2 cellular contexts compared by ENCODE assay signal in the genomic region with DNA sequence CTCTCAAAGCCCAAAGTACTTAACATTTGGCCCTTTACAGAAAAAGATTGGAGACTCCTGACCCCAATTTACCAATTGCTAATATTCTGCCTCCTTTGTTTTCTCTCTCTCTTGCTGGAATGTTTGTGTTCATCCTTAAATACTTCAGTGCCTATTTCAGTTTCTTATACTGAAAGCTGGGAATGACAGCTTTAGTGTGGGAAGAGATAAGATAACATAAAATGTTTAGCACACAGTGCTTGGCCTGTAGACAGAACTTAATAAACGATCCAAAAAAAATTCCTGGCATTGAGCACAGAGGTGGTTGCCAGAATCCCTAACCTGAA.
TF ChIP-seq lines count a peak whose summit lies in the region.

No MANE protein-coding gene starts in this region.

TF ChIP-seq in IMR-90, 13 proteins besides CTCF, POLR2A, EP300 and RAD21:
- TF ChIP-seq, protein P1, sequence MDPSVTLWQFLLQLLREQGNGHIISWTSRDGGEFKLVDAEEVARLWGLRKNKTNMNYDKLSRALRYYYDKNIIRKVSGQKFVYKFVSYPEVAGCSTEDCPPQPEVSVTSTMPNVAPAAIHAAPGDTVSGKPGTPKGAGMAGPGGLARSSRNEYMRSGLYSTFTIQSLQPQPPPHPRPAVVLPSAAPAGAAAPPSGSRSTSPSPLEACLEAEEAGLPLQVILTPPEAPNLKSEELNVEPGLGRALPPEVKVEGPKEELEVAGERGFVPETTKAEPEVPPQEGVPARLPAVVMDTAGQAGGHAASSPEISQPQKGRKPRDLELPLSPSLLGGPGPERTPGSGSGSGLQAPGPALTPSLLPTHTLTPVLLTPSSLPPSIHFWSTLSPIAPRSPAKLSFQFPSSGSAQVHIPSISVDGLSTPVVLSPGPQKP (IDR thresholded peaks at IDR 0.05; ENCODE audit: borderline replicate concordance, low read depth, low read length): no peak
- TF ChIP-seq RCOR1 (IDR thresholded peaks at IDR 0.05; ENCODE audit: insufficient replicate concordance, low read length): no peak
- no peak for TF ChIP-seq MXI1 (IDR thresholded peaks at IDR 0.05; ENCODE audit: borderline replicate concordance, low read depth, low read length)
- TF ChIP-seq CEBPB (IDR thresholded peaks at IDR 0.05; ENCODE audit: low read depth, low read length): no peak

TF ChIP-seq in GM23338, 12 proteins besides CTCF, POLR2A, EP300 and RAD21:
- TF ChIP-seq EZH2 (IDR thresholded peaks at IDR 0.05; ENCODE audit: low read depth, unreplicated experiment): no peak
- TF ChIP-seq EZH2phosphoT487 (IDR thresholded peaks at IDR 0.05; ENCODE audit: unreplicated experiment): no peak
- TF ChIP-seq, protein P2, sequence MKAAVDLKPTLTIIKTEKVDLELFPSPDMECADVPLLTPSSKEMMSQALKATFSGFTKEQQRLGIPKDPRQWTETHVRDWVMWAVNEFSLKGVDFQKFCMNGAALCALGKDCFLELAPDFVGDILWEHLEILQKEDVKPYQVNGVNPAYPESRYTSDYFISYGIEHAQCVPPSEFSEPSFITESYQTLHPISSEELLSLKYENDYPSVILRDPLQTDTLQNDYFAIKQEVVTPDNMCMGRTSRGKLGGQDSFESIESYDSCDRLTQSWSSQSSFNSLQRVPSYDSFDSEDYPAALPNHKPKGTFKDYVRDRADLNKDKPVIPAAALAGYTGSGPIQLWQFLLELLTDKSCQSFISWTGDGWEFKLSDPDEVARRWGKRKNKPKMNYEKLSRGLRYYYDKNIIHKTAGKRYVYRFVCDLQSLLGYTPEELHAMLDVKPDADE (IDR thresholded peaks at IDR 0.05): no peak
- TF ChIP-seq ZNF114 (CRISPR knock-in tag; IDR thresholded peaks at IDR 0.05): no peak
- TF ChIP-seq STAT1 (IDR thresholded peaks at IDR 0.05; ENCODE audit: unreplicated experiment): no peak
- TF ChIP-seq JUNB (IDR thresholded peaks at IDR 0.05; ENCODE audit: unreplicated experiment): no peak
- TF ChIP-seq ZNF331 (CRISPR knock-in tag; IDR thresholded peaks at IDR 0.05; ENCODE audit: low read depth): no peak
- TF ChIP-seq CREB1 (CRISPR knock-in tag; IDR thresholded peaks at IDR 0.05; ENCODE audit: low read depth): no peak
- TF ChIP-seq, protein P3, sequence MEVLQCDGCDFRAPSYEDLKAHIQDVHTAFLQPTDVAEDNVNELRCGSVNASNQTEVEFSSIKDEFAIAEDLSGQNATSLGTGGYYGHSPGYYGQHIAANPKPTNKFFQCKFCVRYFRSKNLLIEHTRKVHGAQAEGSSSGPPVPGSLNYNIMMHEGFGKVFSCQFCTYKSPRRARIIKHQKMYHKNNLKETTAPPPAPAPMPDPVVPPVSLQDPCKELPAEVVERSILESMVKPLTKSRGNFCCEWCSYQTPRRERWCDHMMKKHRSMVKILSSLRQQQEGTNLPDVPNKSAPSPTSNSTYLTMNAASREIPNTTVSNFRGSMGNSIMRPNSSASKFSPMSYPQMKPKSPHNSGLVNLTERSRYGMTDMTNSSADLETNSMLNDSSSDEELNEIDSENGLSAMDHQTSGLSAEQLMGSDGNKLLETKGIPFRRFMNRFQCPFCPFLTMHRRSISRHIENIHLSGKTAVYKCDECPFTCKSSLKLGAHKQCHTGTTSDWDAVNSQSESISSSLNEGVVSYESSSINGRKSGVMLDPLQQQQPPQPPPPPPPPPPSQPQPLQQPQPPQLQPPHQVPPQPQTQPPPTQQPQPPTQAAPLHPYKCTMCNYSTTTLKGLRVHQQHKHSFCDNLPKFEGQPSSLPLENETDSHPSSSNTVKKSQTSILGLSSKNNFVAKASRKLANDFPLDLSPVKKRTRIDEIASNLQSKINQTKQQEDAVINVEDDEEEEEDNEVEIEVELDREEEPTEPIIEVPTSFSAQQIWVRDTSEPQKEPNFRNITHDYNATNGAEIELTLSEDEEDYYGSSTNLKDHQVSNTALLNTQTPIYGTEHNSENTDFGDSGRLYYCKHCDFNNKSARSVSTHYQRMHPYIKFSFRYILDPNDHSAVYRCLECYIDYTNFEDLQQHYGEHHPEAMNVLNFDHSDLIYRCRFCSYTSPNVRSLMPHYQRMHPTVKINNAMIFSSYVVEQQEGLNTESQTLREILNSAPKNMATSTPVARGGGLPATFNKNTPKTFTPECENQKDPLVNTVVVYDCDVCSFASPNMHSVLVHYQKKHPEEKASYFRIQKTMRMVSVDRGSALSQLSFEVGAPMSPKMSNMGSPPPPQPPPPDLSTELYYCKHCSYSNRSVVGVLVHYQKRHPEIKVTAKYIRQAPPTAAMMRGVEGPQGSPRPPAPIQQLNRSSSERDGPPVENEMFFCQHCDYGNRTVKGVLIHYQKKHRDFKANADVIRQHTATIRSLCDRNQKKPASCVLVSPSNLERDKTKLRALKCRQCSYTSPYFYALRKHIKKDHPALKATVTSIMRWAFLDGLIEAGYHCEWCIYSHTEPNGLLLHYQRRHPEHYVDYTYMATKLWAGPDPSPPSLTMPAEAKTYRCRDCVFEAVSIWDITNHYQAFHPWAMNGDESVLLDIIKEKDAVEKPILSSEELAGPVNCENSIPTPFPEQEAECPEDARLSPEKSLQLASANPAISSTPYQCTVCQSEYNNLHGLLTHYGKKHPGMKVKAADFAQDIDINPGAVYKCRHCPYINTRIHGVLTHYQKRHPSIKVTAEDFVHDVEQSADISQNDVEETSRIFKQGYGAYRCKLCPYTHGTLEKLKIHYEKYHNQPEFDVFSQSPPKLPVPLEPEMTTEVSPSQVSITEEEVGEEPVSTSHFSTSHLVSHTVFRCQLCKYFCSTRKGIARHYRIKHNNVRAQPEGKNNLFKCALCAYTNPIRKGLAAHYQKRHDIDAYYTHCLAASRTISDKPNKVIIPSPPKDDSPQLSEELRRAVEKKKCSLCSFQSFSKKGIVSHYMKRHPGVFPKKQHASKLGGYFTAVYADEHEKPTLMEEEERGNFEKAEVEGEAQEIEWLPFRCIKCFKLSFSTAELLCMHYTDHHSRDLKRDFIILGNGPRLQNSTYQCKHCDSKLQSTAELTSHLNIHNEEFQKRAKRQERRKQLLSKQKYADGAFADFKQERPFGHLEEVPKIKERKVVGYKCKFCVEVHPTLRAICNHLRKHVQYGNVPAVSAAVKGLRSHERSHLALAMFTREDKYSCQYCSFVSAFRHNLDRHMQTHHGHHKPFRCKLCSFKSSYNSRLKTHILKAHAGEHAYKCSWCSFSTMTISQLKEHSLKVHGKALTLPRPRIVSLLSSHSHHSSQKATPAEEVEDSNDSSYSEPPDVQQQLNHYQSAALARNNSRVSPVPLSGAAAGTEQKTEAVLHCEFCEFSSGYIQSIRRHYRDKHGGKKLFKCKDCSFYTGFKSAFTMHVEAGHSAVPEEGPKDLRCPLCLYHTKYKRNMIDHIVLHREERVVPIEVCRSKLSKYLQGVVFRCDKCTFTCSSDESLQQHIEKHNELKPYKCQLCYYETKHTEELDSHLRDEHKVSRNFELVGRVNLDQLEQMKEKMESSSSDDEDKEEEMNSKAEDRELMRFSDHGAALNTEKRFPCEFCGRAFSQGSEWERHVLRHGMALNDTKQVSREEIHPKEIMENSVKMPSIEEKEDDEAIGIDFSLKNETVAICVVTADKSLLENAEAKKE (CRISPR knock-in tag; IDR thresholded peaks at IDR 0.05): no peak
- TF ChIP-seq POLR2AphosphoS5 (IDR thresholded peaks at IDR 0.05; ENCODE audit: low read depth): no peak
- no peak for TF ChIP-seq NANOG (IDR thresholded peaks at IDR 0.05; ENCODE audit: borderline replicate concordance)
- TF ChIP-seq, protein P4, sequence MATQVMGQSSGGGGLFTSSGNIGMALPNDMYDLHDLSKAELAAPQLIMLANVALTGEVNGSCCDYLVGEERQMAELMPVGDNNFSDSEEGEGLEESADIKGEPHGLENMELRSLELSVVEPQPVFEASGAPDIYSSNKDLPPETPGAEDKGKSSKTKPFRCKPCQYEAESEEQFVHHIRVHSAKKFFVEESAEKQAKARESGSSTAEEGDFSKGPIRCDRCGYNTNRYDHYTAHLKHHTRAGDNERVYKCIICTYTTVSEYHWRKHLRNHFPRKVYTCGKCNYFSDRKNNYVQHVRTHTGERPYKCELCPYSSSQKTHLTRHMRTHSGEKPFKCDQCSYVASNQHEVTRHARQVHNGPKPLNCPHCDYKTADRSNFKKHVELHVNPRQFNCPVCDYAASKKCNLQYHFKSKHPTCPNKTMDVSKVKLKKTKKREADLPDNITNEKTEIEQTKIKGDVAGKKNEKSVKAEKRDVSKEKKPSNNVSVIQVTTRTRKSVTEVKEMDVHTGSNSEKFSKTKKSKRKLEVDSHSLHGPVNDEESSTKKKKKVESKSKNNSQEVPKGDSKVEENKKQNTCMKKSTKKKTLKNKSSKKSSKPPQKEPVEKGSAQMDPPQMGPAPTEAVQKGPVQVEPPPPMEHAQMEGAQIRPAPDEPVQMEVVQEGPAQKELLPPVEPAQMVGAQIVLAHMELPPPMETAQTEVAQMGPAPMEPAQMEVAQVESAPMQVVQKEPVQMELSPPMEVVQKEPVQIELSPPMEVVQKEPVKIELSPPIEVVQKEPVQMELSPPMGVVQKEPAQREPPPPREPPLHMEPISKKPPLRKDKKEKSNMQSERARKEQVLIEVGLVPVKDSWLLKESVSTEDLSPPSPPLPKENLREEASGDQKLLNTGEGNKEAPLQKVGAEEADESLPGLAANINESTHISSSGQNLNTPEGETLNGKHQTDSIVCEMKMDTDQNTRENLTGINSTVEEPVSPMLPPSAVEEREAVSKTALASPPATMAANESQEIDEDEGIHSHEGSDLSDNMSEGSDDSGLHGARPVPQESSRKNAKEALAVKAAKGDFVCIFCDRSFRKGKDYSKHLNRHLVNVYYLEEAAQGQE (IDR thresholded peaks at IDR 0.05; ENCODE audit: unreplicated experiment): no peak
